Comparison of ENCODE assay signal across 20 cellular contexts in the genomic region with DNA sequence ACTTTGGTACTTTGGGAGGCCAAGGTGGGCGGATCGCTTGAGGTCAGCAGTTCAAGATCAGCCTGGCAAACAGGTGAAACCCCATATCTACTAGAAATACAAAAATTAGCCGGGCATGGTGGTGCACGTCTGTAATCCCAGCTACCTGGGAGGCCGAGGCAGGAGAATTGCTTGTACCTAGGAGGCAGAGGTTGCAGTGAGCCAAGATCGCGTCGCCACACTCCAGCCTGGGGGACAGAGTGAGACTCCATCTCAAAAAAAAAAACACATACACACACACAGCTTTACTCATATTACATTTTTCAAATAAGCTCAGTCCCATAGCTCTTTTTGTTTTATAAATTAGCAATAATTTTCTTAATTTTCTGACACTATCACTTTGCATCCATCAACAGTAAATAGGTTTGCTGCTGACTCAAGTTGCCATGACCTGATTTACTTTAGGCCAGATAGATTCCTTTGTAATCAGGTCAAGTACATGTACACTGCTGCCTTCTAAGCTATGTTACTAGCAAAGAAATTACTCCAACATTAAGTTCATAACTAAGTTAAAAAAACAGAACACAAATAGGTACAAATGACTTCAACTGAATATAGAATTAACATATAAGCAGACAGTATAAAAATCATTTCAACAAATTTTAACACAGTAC.
"Had no signal": no experiment of that assay in that cellular context is flagged by ENCODE, and none has a peak within 500 bp of the region (broad histone marks: within the 10 kb centered on the region; RNA-seq: fewer than 3 reads in every experiment).

No MANE protein-coding gene starts in this region.

- H3K27me3 ChIP-seq: Peyer's patch had no signal

- DNase-seq: activated CD4-positive, alpha-beta T cell treated with anti-CD3 and anti-CD28 coated beads for 4 hours; activated CD8-positive, alpha-beta memory T cell treated with anti-CD3 and anti-CD28 coated beads, Interleukin-2, amount 50 U/mL, for 4 hours; activated CD8-positive, alpha-beta T cell treated with anti-CD3 and anti-CD28 coated beads for 36 hours; activated gamma-delta T cell treated with Interleukin-2 at 50 U/mL for 16 hours; activated naive CD4-positive, alpha-beta T cell treated with anti-CD3 and anti-CD28 coated beads, Interleukin-2, amount 10 ng/mL, durations not matched to agents 7 days and 5 days; activated naive CD8-positive, alpha-beta T cell treated with anti-CD3 and anti-CD28 coated beads for 36 hours; activated T-cell treated with anti-CD3 and anti-CD28 coated beads, Interleukin-2, amount 50 U/mL, for 1 hour; central memory CD4-positive, alpha-beta T cell; NCI-H1092 treated with DMSO at 0.1 percent for 48 hours; NCI-H1436; NCI-H1694 treated with DMSO at 0.1 percent for 48 hours; NCI-H2081; NCI-H446; NCI-H524; Peyer's patch; SHP77 had no signal

- H3K27ac ChIP-seq: KMS-11, Peyer's patch, RWPE1 had no signal

- H3K4me3 ChIP-seq: Peyer's patch had no signal

- ATAC-seq: activated CD4-positive, CD25-positive, alpha-beta regulatory T cell treated with anti-CD3 and anti-CD28 coated beads, Interleukin-2, amount 50 U/mL, for 24 hours; activated CD8-positive, alpha-beta T cell treated with anti-CD3 and anti-CD28 coated beads for 36 hours; activated T-helper 17 cell treated with anti-CD3 and anti-CD28 coated beads, Interleukin-2, amount 50 U/mL, for 72 hours had no signal
